In the genomic region with DNA sequence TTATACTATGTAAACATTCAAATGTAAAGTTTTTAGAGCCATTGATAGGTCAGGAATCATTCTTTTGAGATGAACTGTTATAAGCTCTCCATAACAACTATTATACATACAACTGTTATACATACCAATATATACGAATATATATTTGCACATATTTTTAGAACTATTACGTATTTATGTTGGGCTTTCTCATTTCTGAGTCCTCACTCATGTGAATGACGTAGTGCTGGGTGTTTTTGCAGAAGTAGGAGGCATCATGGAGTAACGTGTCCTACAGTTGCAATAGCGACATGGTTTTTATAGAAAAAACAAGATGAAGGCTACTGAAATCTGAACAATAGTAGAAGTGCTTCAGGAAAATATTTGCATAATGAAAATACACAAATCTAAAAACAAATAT, we compare ENCODE assay signal across 30 cellular contexts. TPM values are rescaled to one million over a fixed set of nuclear protein-coding genes. Genes with fewer than 3 reads are reported as not detected.
"Had no signal": no experiment of that assay in that cellular context is flagged by ENCODE, and none has a peak within 500 bp of the region (broad histone marks: within the 10 kb centered on the region; RNA-seq: fewer than 3 reads in every experiment).

No MANE protein-coding gene starts in this region.

- H3K27ac ChIP-seq: colonic mucosa, coronary artery, dorsolateral prefrontal cortex, epithelial cell of prostate, esophagus muscularis mucosa, esophagus squamous epithelium, foreskin keratinocyte, gastrocnemius medialis, gastroesophageal sphincter, heart left ventricle, heart right ventricle had no signal

- H3K36me3 ChIP-seq: colonic mucosa, esophagus muscularis mucosa, esophagus squamous epithelium, gastrocnemius medialis, gastroesophageal sphincter, heart left ventricle, heart right ventricle had no signal

- FAIRE-seq: colon, endometrium, endothelial cell of umbilical vein, frontal cortex had no signal

- DNase-seq: colonic mucosa; cortex of kidney; dermis blood vessel endothelial cell; dorsolateral prefrontal cortex; effector CD4-positive, alpha-beta T cell; effector CD8-positive, alpha-beta T cell; effector memory CD4-positive, alpha-beta T cell; effector memory CD8-positive, alpha-beta T cell; endodermal cell; erythroblast; esophagus squamous epithelium; foreskin fibroblast; foreskin keratinocyte; foreskin melanocyte; gastrocnemius medialis; glutamatergic neuron; head of caudate nucleus; heart left ventricle; heart right ventricle had no signal

- H3K27me3 ChIP-seq: colonic mucosa, esophagus muscularis mucosa, foreskin keratinocyte, gastrocnemius medialis, gastroesophageal sphincter, heart right ventricle had no signal

- H3K9me3 ChIP-seq: colonic mucosa, esophagus muscularis mucosa, esophagus squamous epithelium, gastrocnemius medialis, gastroesophageal sphincter, heart left ventricle, heart right ventricle had no signal

- H3K4me3 ChIP-seq: colonic mucosa, coronary artery, dorsolateral prefrontal cortex, esophagus muscularis mucosa, esophagus squamous epithelium, gastrocnemius medialis, gastroesophageal sphincter, heart left ventricle, heart right ventricle had no signal

- H3K4me1 ChIP-seq: colonic mucosa, esophagus muscularis mucosa, gastrocnemius medialis, gastroesophageal sphincter, heart left ventricle had no signal

- ATAC-seq: effector memory CD8-positive, alpha-beta T cell; esophagus mucosa; foreskin keratinocyte; gastrocnemius medialis; gastroesophageal sphincter; heart left ventricle; heart right ventricle had no signal

RNA-seq across cellular contexts. Expression of a gene that starts 36.4 kb away (rescaled TPM):
- total RNA-seq: dermis microvascular lymphatic vessel endothelial cell, endothelial cell of umbilical vein, fibroblast of lung, frontal cortex had no signal
- polyA plus RNA-seq: endothelial cell of umbilical vein, fibroblast of lung had no signal
